8 cellular contexts compared by ENCODE assay signal in the genomic region with DNA sequence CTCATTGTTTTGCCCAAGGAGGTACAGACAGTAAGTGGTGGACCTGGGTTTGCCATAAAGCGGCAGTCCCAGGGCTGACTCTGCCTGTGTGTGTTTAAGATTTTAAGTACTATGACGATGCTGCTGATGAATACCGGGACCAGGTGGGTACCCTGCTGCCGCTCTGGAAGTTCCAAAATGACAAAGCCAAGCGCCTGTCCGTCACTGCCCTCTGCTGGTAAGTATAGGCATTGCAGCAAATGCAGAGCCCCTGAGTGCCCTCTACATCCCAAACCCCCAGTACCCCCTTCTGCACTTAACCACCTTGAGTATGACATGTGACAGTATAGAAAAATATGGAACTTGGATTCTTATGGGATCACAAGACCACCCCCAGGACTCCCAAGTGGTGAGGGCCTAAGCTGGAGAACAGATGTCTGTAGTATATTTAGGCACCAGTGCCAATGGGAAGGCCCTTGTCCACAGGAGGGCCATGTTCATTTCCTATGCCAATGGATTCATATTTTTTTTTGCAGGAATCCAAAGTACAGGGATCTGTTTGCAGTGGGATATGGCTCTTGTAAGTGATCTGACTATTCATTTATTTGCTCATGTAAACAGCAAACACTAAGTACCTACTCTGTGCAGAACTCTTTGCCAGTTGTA. TPM values are rescaled to one million over a fixed set of nuclear protein-coding genes. Genes with fewer than 3 reads are reported as not detected.
DNase-seq lines count a peak whose midpoint lies in the region; ATAC-seq and TF ChIP-seq lines count a peak whose summit lies in the region.

No MANE protein-coding gene starts in this region.

- H3K4me1 Mint-ChIP-seq in CD4-positive, alpha-beta memory T cell = peaks cover 0 to 3% (median 1%) of the 10 kb centered on the region in 4 donors

- no peaks in the 10 kb centered on the region for H3K36me3 Mint-ChIP-seq in CD4-positive, alpha-beta memory T cell

- H3K9me3 ChIP-seq in CD4-positive, alpha-beta memory T cell (ENCODE audit: control insufficient read depth in 1 of 2, low read length in 2 of 2) = no peaks in the 10 kb centered on the region
- H3K9me3 ChIP-seq in HEK293 (ENCODE audit: control insufficient read depth, insufficient read depth, low read depth, low read length) = no peaks in the 10 kb centered on the region
- H3K9me3 ChIP-seq in esophagus squamous epithelium = no peaks in the 10 kb centered on the region
- H3K9me3 ChIP-seq in testis = no peaks in the 10 kb centered on the region

- H3K4me3 ChIP-seq in CD4-positive, alpha-beta memory T cell (ENCODE audit: low read length in 2 of 2) = no peak overlapping the region
- H3K4me3 ChIP-seq in HEK293 (ENCODE audit: low read depth, low read length) = no peak overlapping the region
- no peak overlapping the region for H3K4me3 ChIP-seq in esophagus squamous epithelium
- no peak overlapping the region for H3K4me3 ChIP-seq in testis

- H3K27ac ChIP-seq in CD4-positive, alpha-beta memory T cell (ENCODE audit: low read depth, low read length) = no peak overlapping the region
- H3K27ac ChIP-seq in HEK293 (ENCODE audit: extremely low read depth, low read depth, low read length) = no peak overlapping the region
- no peak overlapping the region for H3K27ac ChIP-seq in esophagus squamous epithelium
- H3K27ac ChIP-seq in testis = no peak overlapping the region

- H3K4me3 Mint-ChIP-seq in CD4-positive, alpha-beta memory T cell = no peak overlapping the region

- CTCF ChIA-PET in CD4-positive, alpha-beta memory T cell (lab: Charles Lee; ENCODE audit: partially characterized antibody) = interaction anchor here (0.8 to 6.4 kb wide), 26 partner anchors 11 to 169 kb away, joined by 3 to 105 read pairs (median 5); a partner anchor contains a TSS
- CTCF ChIA-PET in HEK293 (lab: Yijun Ruan, JAX) = interaction anchor here (0.5 to 11.0 kb wide), 57 partner anchors 9 to 427 kb away, joined by 3 to 132 read pairs (median 5); a partner anchor contains a TSS

- no peaks in the 10 kb centered on the region for H3K4me1 ChIP-seq in CD4-positive, alpha-beta memory T cell (ENCODE audit: insufficient read depth, low read length)
- H3K4me1 ChIP-seq in HEK293 (ENCODE audit: control insufficient read depth, insufficient read depth, low read length) (no peaks in the 10 kb centered on the region), esophagus squamous epithelium (peaks cover 0 to 18% (median 10%) of the 10 kb centered on the region in 3 donors), testis (peaks cover 25% of the 10 kb centered on the region)

- H3K27me3 Mint-ChIP-seq in CD4-positive, alpha-beta memory T cell = peaks cover 3 to 10% of the 10 kb centered on the region in 2 donors

- DNase-seq in CD4-positive, alpha-beta memory T cell = peak; percentile 54 to 69 (median 62)
- DNase-seq in NOMO-1 treated with DMSO at 0.1 percent for 48 hours (lab: John Stamatoyannopoulos, UW; ENCODE audit: unreplicated experiment) (peak; percentile 50), activated T-cell treated with anti-CD3 and anti-CD28 coated beads for 24 hours (ENCODE audit: low read depth) (peak; percentile 73), esophagus squamous epithelium (lab: John Stamatoyannopoulos, UW) (no peak), nucleus accumbens (lab: John Stamatoyannopoulos, UW) (peak in 46 of 56 donors; percentile 14 to 81 (median 48)), testis (peak; percentile 68)

- no peaks in the 10 kb centered on the region for H3K9me3 Mint-ChIP-seq in CD4-positive, alpha-beta memory T cell

- 0 to 4% methylated on average over 6 of the region's 6 CpGs for WGBS in esophagus squamous epithelium, 2 donors
- WGBS in testis, 2 donors = 10 to 25% methylated on average over 6 of the region's 6 CpGs

- H3K36me3 ChIP-seq in CD4-positive, alpha-beta memory T cell (ENCODE audit: insufficient read depth, low read length) = no peaks in the 10 kb centered on the region
- H3K36me3 ChIP-seq in HEK293 (ENCODE audit: control insufficient read depth in 2 of 2, insufficient read depth in 1 of 2, low read length in 2 of 2) (no peaks in the 10 kb centered on the region), esophagus squamous epithelium (no peaks in the 10 kb centered on the region), testis (ENCODE audit: low read depth, missing control alignments) (no peaks in the 10 kb centered on the region)

- POLR2A ChIA-PET in CD4-positive, alpha-beta memory T cell (lab: Charles Lee; ENCODE audit: partially characterized antibody) = no interaction called here
- POLR2A ChIA-PET in HEK293 (lab: Yijun Ruan, JAX) = no interaction called here

- no peak for ATAC-seq in GM18520 (IDR thresholded peaks at IDR 0.05; ENCODE audit: unreplicated experiment)

- TF ChIP-seq POLR2A in esophagus squamous epithelium (IDR thresholded peaks at IDR 0.05) (no peak), testis (IDR thresholded peaks at IDR 0.05) (no peak)

- intact Hi-C loops in CD4-positive, alpha-beta memory T cell (cut with micrococcal nuclease) = loop anchor here (1.0 kb wide), 4 partner anchors 63 to 134 kb away; no protein-coding TSS in a partner anchor
- intact Hi-C loops in esophagus squamous epithelium (cut with DNase I) (loop anchor here (5.0 to 10.0 kb wide), 3 partner anchors 58 to 98 kb away; a partner anchor contains a TSS), testis (cut with DNase I; ENCODE audit: low total_unique reads) (loop anchor here (10.0 kb wide), 1 partner anchor 96 kb away; no protein-coding TSS in a partner anchor)

- H3K27ac Mint-ChIP-seq in CD4-positive, alpha-beta memory T cell = no peak overlapping the region

- H3K27me3 ChIP-seq in CD4-positive, alpha-beta memory T cell (ENCODE audit: insufficient read depth, low read length) = no peaks in the 10 kb centered on the region
- no peaks in the 10 kb centered on the region for H3K27me3 ChIP-seq in esophagus squamous epithelium
- H3K27me3 ChIP-seq in testis = no peaks in the 10 kb centered on the region

- TF ChIP-seq CTCF in HEK293 (tag by site-specific recombination; IDR thresholded peaks at IDR 0.05) = peak; percentile 58
- TF ChIP-seq CTCF in esophagus squamous epithelium (IDR thresholded peaks at IDR 0.05) = peak; percentile 89 to 100 (median 92)
- TF ChIP-seq CTCF in testis (IDR thresholded peaks at IDR 0.05) = peak; percentile 86 to 98 (median 86)

TF ChIP-seq in HEK293, 187 proteins besides CTCF, POLR2A, EP300 and RAD21:
- peak; percentile 37; the same call in 1 of the 2 replicates for TF ChIP-seq ZNF600 (tag by site-specific recombination; IDR thresholded peaks at IDR 0.05)
- TF ChIP-seq ZNF544 (tag by site-specific recombination; IDR thresholded peaks at IDR 0.05) = no peak
- TF ChIP-seq ZNF391 (tag by site-specific recombination; IDR thresholded peaks at IDR 0.05; ENCODE audit: borderline replicate concordance, low read depth) = 0 out of 2 replicates have a peak, but pooled peaks have one; percentile 29
- peak; percentile 70 for TF ChIP-seq ZNF654 (tag by site-specific recombination; IDR thresholded peaks at IDR 0.05; ENCODE audit: low read depth)

RNA-seq across cellular contexts. Expression of a gene that starts 22.0 kb away (rescaled TPM):
- not detected for total RNA-seq in CD4-positive, alpha-beta memory T cell
- under 1 TPM in 1 of 2 donors, not detected in 1; 0.47 TPM for polyA plus RNA-seq in CD4-positive, alpha-beta memory T cell
- total RNA-seq in esophagus squamous epithelium = under 1 TPM in 1 of 4 donors, not detected in 3; 0.38 TPM
- total RNA-seq in testis = 10 to 100 TPM; 24.7 to 31.2 TPM
- 25.7 TPM for polyA plus RNA-seq in testis (ENCODE audit: insufficient read depth, low read depth, low replicate concordance)

RNA-seq across cellular contexts. Expression of a gene that starts 42.1 kb away (rescaled TPM):
- not detected for total RNA-seq in CD4-positive, alpha-beta memory T cell
- polyA plus RNA-seq in CD4-positive, alpha-beta memory T cell = not detected
- not detected for total RNA-seq in esophagus squamous epithelium
- 10 to 100 TPM; 22.7 to 36.7 TPM for total RNA-seq in testis
- polyA plus RNA-seq in testis (ENCODE audit: insufficient read depth, low read depth, low replicate concordance) = 109 TPM

RNA-seq across cellular contexts. Expression of a gene that starts 42.4 kb away (rescaled TPM):
- 10 to 100 TPM; 13.9 to 16.3 TPM for total RNA-seq in CD4-positive, alpha-beta memory T cell
- polyA plus RNA-seq in CD4-positive, alpha-beta memory T cell = 1 to 10 TPM in 1 of 2 donors, under 1 TPM in 1; 0.33 to 1.4 TPM
- total RNA-seq in esophagus squamous epithelium = 1 to 10 TPM; 4.0 to 7.6 (median 5.2) TPM
- total RNA-seq in testis = 10 to 100 TPM; 12.6 to 17.9 TPM
- polyA plus RNA-seq in testis (ENCODE audit: insufficient read depth, low read depth, low replicate concordance) = 12.2 TPM

Comparison
In these comparisons a context has a peak if more than half of its experiments do, and no peak if none do; other contexts are left out.
1. RNA of a gene that starts 22.0 kb away (total RNA-seq): 24.7 to 31.2 TPM in testis; not detected in CD4-positive, alpha-beta memory T cell and 0.38 TPM in esophagus squamous epithelium; every median in the first group is over 10 times any median in the second.
2. RNA of a gene that starts 42.1 kb away (total RNA-seq): 22.7 to 36.7 TPM in testis; not detected in CD4-positive, alpha-beta memory T cell and not detected in esophagus squamous epithelium; every median in the first group is over 10 times any median in the second.
3. Peak in every context shown above with its lines, with median percentiles within 50 percentile points of each other: CTCF ChIP-seq.